Comparison of ENCODE assay signal across 8 cellular contexts in the genomic region with DNA sequence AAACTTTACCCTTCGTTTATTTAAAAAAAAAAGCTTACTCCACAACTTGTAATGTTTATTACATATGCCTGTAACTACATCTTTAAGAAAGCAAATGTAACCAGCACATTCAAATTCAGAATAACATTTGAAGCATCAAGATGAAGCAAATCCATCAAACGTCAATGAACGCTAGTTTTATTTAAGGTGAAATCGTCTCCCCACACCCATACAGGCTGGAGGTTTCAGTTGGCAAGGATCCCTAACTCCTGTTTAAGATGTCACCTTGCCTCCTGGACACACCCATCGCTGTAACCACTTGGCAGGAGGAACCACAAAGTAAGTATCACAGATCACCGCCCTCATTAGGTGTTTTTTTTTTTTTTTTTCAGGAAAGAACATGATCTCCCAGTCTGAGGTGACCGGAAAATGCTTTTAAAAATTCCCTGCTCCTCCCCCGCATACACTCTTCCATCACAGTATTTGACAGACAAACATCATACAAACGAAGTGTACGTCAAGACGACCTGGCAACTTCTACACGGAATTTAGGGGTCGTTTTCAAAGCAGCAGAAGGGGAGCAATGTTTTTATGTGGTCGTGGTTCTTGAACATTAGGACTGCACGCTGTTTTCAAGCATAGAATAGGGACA. TPM values are rescaled to one million over a fixed set of nuclear protein-coding genes. Genes with fewer than 3 reads are reported as not detected.
DNase-seq lines count a peak whose midpoint lies in the region; ATAC-seq and TF ChIP-seq lines count a peak whose summit lies in the region.

No MANE protein-coding gene starts in this region.

- H2BK120ac ChIP-seq in neuronal stem cell (ENCODE audit: low read depth, low read length): no peak overlapping the region

- no peak for TF ChIP-seq CTCF in activated B cell treated with CpG ODN at 0.5 μM for 24 hours (IDR thresholded peaks at IDR 0.05)
- no peak for TF ChIP-seq CTCF in fibroblast of lung (conservative IDR thresholded peaks at IDR 0.05 in 1 of 2, IDR thresholded peaks at IDR 0.05 in 1 of 2; ENCODE audit: low read depth in 1 of 2, low read length in 2 of 2)

- H3K36me3 Mint-ChIP-seq in activated B cell treated with CpG ODN at 0.5 μM for 24 hours (ENCODE audit: low read depth): peaks cover 35% of the 10 kb centered on the region

- H3K79me2 ChIP-seq in fibroblast of lung (ENCODE audit: control insufficient read depth, insufficient read depth, low read length): peaks cover 63% of the 10 kb centered on the region

- no peak overlapping the region for H3K4ac ChIP-seq in neuronal stem cell (ENCODE audit: low read length)

- peaks cover 3% of the 10 kb centered on the region for H3K79me1 ChIP-seq in neuronal stem cell (ENCODE audit: low read depth, low read length)

- POLR2A ChIA-PET in activated B cell treated with CpG ODN at 0.5 μM for 24 hours (lab: Charles Lee): interaction anchor here (0.5 to 1.2 kb wide), 3 partner anchors 35 to 608 kb away, joined by 3 read pairs; a partner anchor contains a TSS

- H3K9me3 Mint-ChIP-seq in activated B cell treated with CpG ODN at 0.5 μM for 24 hours: no peaks in the 10 kb centered on the region

- no peak for ATAC-seq in activated B cell treated with CpG ODN at 0.5 μM for 24 hours (ENCODE audit: low read depth)
- ATAC-seq in GM19023 (IDR thresholded peaks at IDR 0.05; ENCODE audit: unreplicated experiment): no peak

- no peaks in the 10 kb centered on the region for H3K27me3 Mint-ChIP-seq in activated B cell treated with CpG ODN at 0.5 μM for 24 hours

- H3K4me3 Mint-ChIP-seq in activated B cell treated with CpG ODN at 0.5 μM for 24 hours: peak overlapping the region; percentile 95

- H2BK12ac ChIP-seq in neuronal stem cell (ENCODE audit: low read length): no peak overlapping the region

- H3K27ac ChIP-seq in fibroblast of lung (ENCODE audit: insufficient read depth, low read length): peak overlapping the region; percentile 98
- H3K27ac ChIP-seq in neuronal stem cell (replicated peaks; ENCODE audit: low read length): no peak overlapping the region

- no peak overlapping the region for H3K23ac ChIP-seq in neuronal stem cell (ENCODE audit: low read depth, low read length, poor library complexity)

- H2AK5ac ChIP-seq in neuronal stem cell (ENCODE audit: low read depth, low read length): no peak overlapping the region

- H3K36me3 ChIP-seq in fibroblast of lung (ENCODE audit: control insufficient read depth, insufficient read depth, low read length): peaks cover 4% of the 10 kb centered on the region
- H3K36me3 ChIP-seq in neuronal stem cell (replicated peaks in 1 of 2; ENCODE audit: control insufficient read depth in 2 of 2, insufficient read depth in 2 of 2, low read length in 2 of 2): peaks cover 2 to 53% of the 10 kb centered on the region in 2 donors

- no peak overlapping the region for H4K8ac ChIP-seq in neuronal stem cell (ENCODE audit: low read depth, low read length)

- H4K91ac ChIP-seq in neuronal stem cell (ENCODE audit: low read depth, low read length, poor library complexity): no peak overlapping the region

- intact Hi-C loops in activated B cell treated with CpG ODN at 0.5 μM for 24 hours (cut with micrococcal nuclease): no loop called here

- H3K4me1 ChIP-seq in fibroblast of lung (ENCODE audit: control insufficient read depth, extremely low read depth, insufficient read depth, low read length): peaks cover 4% of the 10 kb centered on the region
- peaks cover 20 to 41% of the 10 kb centered on the region in 2 donors for H3K4me1 ChIP-seq in neuronal stem cell (ENCODE audit: control insufficient read depth in 2 of 2, insufficient read depth in 1 of 2, low read depth in 1 of 2, low read length in 2 of 2)

- DNase-seq in NK-92 treated with Interleukin-12 subunit alpha and Interleukin-12 subunit beta, amount 100 ng/mL, for 24 hours (lab: John Stamatoyannopoulos, UW): peak; percentile 3
- DNase-seq in NK-92 (lab: John Stamatoyannopoulos, UW; ENCODE audit: unreplicated experiment) (no peak), NAMALWA (ENCODE audit: low spot score) (peak; percentile 56), activated B cell treated with CpG ODN at 0.5 μM for 24 hours (no peak), fibroblast of lung (ENCODE audit: low read depth in 2 of 2) (peak; percentile 46 to 78), neuronal stem cell (ENCODE audit: low spot score) (no peak), putamen (ENCODE audit: low spot score) (no peak)

- no peak overlapping the region for H2BK15ac ChIP-seq in neuronal stem cell (ENCODE audit: low read length)

- H4K20me1 ChIP-seq in fibroblast of lung (ENCODE audit: control insufficient read depth, extremely low read depth, insufficient read depth, low read length): peaks cover 21% of the 10 kb centered on the region

- H3K27me3 ChIP-seq in fibroblast of lung (ENCODE audit: control insufficient read depth, insufficient read depth, low read length) (no peaks in the 10 kb centered on the region), neuronal stem cell (ENCODE audit: control insufficient read depth in 3 of 3, insufficient read depth in 3 of 3, low read depth in 1 of 3, low read length in 3 of 3) (no peaks in the 10 kb centered on the region)

- no peak overlapping the region for H3K18ac ChIP-seq in neuronal stem cell (ENCODE audit: low read length)

- H3K27ac Mint-ChIP-seq in activated B cell treated with CpG ODN at 0.5 μM for 24 hours: peak overlapping the region; percentile 96

- H2AFZ ChIP-seq in fibroblast of lung (ENCODE audit: low read length) (no peak overlapping the region), neuronal stem cell (ENCODE audit: low read length) (no peak overlapping the region)

- peaks cover 76% of the 10 kb centered on the region for H3K4me1 Mint-ChIP-seq in activated B cell treated with CpG ODN at 0.5 μM for 24 hours

- H3K9me3 ChIP-seq in fibroblast of lung (ENCODE audit: control insufficient read depth, insufficient read depth, low read depth, low read length) (no peaks in the 10 kb centered on the region), neuronal stem cell (replicated peaks in 1 of 2; ENCODE audit: control insufficient read depth in 2 of 2, insufficient read depth in 1 of 2, low read depth in 1 of 2, low read length in 2 of 2) (no peaks in the 10 kb centered on the region)

- H3K14ac ChIP-seq in neuronal stem cell (ENCODE audit: low read length): no peak overlapping the region

- H3K4me3 ChIP-seq in fibroblast of lung (replicated peaks in 1 of 4; ENCODE audit: control extremely low read depth in 1 of 4, insufficient read depth in 1 of 4, low read depth in 3 of 4, low read length in 4 of 4) (peak overlapping the region; percentile 95 to 100 (median 98)), neuronal stem cell (ENCODE audit: low read length in 2 of 2) (peak overlapping the region; percentile 92 to 98)

- H3K4me2 ChIP-seq in fibroblast of lung (ENCODE audit: extremely low read depth, insufficient read depth, low read length) (peak overlapping the region; percentile 89), neuronal stem cell (ENCODE audit: insufficient read depth, low read length, poor library complexity, severe bottlenecking) (peak overlapping the region; percentile 73)

- H2BK5ac ChIP-seq in neuronal stem cell (ENCODE audit: low read length): no peak overlapping the region

- peak overlapping the region; percentile 99 for H3K9ac ChIP-seq in fibroblast of lung (ENCODE audit: insufficient read depth, low read length)
- H3K9ac ChIP-seq in neuronal stem cell (ENCODE audit: low read depth, low read length, poor library complexity): no peak overlapping the region

- no CpG with 5 or more reads among the region's 15 CpGs for WGBS in neuronal stem cell (ENCODE audit: extremely low coverage in 2 of 2, insufficient read length in 2 of 2, insufficient replicate concordance in 1 of 2), 2 donors

- CTCF ChIA-PET in activated B cell treated with CpG ODN at 0.5 μM for 24 hours (lab: Charles Lee): interaction anchor here (0.7 kb wide), 1 partner anchor 98 kb away, joined by 3 read pairs; no protein-coding TSS in a partner anchor

RNA-seq across cellular contexts. Expression of a gene that starts 1.5 kb away (rescaled TPM):
- total RNA-seq in activated B cell treated with CpG ODN at 0.5 μM for 24 hours (270 and 276 TPM in 2 replicates), fibroblast of lung (595 and 948 TPM in 2 replicates)
- polyA plus RNA-seq in fibroblast of lung: 2,264 and 2,853 TPM in 2 replicates
- polyA plus RNA-seq in fibroblast of lung (2012): 1,302 and 1,737 TPM in 2 replicates
- 42.0 and 56.5 TPM in 2 replicates for polyA minus RNA-seq in fibroblast of lung (ENCODE audit: low replicate concordance)
- polyA plus RNA-seq in neuronal stem cell (2013, experiment 1 of 2): 755 TPM
- 761 TPM for polyA plus RNA-seq in neuronal stem cell (2013, experiment 2 of 2)

RNA-seq across cellular contexts. Expression of a gene that starts 19.7 kb away (rescaled TPM):
- total RNA-seq in activated B cell treated with CpG ODN at 0.5 μM for 24 hours (0.60 and 1.0 TPM in 2 replicates), fibroblast of lung (0.26 and 0.33 TPM in 2 replicates)
- 0.05 TPM in 1 of 2 replicates, not detected in the other for polyA plus RNA-seq in fibroblast of lung
- polyA plus RNA-seq in fibroblast of lung (2012): not detected in 2 replicates
- 2.9 TPM in 1 of 2 replicates, not detected in the other for polyA minus RNA-seq in fibroblast of lung (ENCODE audit: low replicate concordance)
- not detected for polyA plus RNA-seq in neuronal stem cell (2013, experiment 1 of 2)
- polyA plus RNA-seq in neuronal stem cell (2013, experiment 2 of 2): 0.03 TPM

Comparison
In these comparisons a context has a peak if more than half of its experiments do, and no peak if none do; other contexts are left out.
1. DNase-seq: peak in NK-92 treated with Interleukin-12 subunit alpha and Interleukin-12 subunit beta, amount 100 ng/mL, for 24 hours (single experiment), NAMALWA (single experiment) and fibroblast of lung (2 of 2); none in NK-92 (single experiment), activated B cell treated with CpG ODN at 0.5 μM for 24 hours (single experiment), neuronal stem cell (single experiment) and putamen (single experiment).